30 cellular contexts compared by ENCODE assay signal in the genomic region with DNA sequence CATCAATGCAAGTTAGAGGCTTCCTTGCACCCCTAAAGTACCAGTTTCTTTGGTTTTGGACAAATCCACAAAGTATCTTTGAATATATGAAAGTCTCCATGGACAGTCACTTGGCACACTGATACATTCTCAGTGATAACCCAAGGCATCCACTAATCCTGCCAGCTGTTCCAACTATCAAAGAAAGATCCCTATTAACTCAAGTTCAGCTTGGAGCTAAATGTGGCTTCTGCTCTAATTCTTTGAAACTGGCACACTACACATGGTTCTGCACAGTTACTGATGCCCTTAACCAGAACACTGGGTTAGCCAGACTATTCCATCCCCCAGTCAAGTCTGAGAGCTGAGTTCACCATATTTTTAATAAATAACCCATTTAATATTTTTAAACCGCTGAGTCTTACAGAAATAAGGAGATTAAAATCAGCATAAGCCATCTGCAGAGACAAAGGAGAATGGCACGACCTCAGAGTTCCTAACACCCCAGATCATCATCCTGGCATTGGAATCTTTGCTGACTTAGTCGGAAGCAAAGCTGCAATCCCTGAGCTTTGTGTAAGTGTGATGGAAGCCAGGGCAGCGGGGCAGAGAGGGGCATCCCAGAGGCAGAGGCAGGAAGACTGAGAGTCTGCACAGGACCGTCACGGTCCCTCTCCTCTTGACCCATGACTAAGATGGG. TPM values are rescaled to one million over a fixed set of nuclear protein-coding genes. Genes with fewer than 3 reads are reported as not detected.
"Had no signal": no experiment of that assay in that cellular context is flagged by ENCODE, and none has a peak within 500 bp of the region (broad histone marks: within the 10 kb centered on the region; RNA-seq: fewer than 3 reads in every experiment).

No MANE protein-coding gene starts in this region.

- ATAC-seq: activated CD8-positive, alpha-beta memory T cell treated with anti-CD3 and anti-CD28 coated beads, Interleukin-2, amount 10 ng/mL, durations not matched to agents 7 days and 5 days; activated CD8-positive, alpha-beta T cell treated with anti-CD3 and anti-CD28 coated beads for 36 hours; effector memory CD8-positive, alpha-beta T cell; esophagus mucosa; heart left ventricle; left lobe of liver; lower lobe of right lung; T-helper 17 cell; upper lobe of right lung had no signal

- H3K4me1 ChIP-seq: breast epithelium, colonic mucosa, lower lobe of right lung, thyroid gland, upper lobe of right lung had no signal

- H3K4me3 ChIP-seq: breast epithelium, colonic mucosa, dorsolateral prefrontal cortex, heart left ventricle, lower lobe of right lung, thyroid gland, upper lobe of right lung had no signal

- DNase-seq: activated CD4-positive, alpha-beta T cell treated with anti-CD3 and anti-CD28 coated beads for 48 hours; activated CD4-positive, CD25-positive, alpha-beta regulatory T cell; activated CD8-positive, alpha-beta memory T cell treated with anti-CD3 and anti-CD28 coated beads, Interleukin-2, amount 10 ng/mL, durations not matched to agents 7 days and 5 days; activated CD8-positive, alpha-beta T cell treated with anti-CD3 and anti-CD28 coated beads for 36 hours; activated gamma-delta T cell treated with Interleukin-2 at 50 U/mL for 16 hours; activated T-cell treated with anti-CD3 and anti-CD28 coated beads for 4 hours; amniotic stem cell; colonic mucosa; effector memory CD8-positive, alpha-beta T cell; foreskin melanocyte; heart left ventricle; lower lobe of right lung; retina; stimulated activated CD4-positive, alpha-beta T cell treated with anti-CD3 and anti-CD28 coated beads, Interleukin-1b, Interleukin-23, amount 100 ng/mL, for 48 hours; substantia nigra; T-helper 17 cell; thyroid gland; upper lobe of right lung had no signal

- H3K27me3 Mint-ChIP-seq: activated CD8-positive, alpha-beta memory T cell treated with anti-CD3 and anti-CD28 coated beads, Interleukin-2, amount 10 ng/mL, durations not matched to agents 7 days and 5 days; activated CD8-positive, alpha-beta T cell treated with anti-CD3 and anti-CD28 coated beads for 36 hours; activated naive CD8-positive, alpha-beta T cell; stimulated activated naive CD8-positive, alpha-beta T cell treated with anti-CD3 and anti-CD28 coated beads, Interleukin-15, Interleukin-2, amounts not matched to agents 100 ng/mL and 50 ng/mL, for 24 hours; T-helper 17 cell had no signal

- H3K27me3 ChIP-seq: breast epithelium, colonic mucosa, dorsolateral prefrontal cortex, heart left ventricle, thyroid gland, upper lobe of right lung had no signal

- H3K27ac ChIP-seq: breast epithelium, colonic mucosa, dorsolateral prefrontal cortex, heart left ventricle, lower lobe of right lung, thyroid gland, upper lobe of right lung had no signal

- H3K36me3 ChIP-seq: breast epithelium, colonic mucosa, heart left ventricle, lower lobe of right lung, thyroid gland, upper lobe of right lung had no signal

- H3K4me1 Mint-ChIP-seq: activated CD8-positive, alpha-beta memory T cell treated with anti-CD3 and anti-CD28 coated beads, Interleukin-2, amount 10 ng/mL, durations not matched to agents 7 days and 5 days; central memory CD8-positive, alpha-beta T cell had no signal

- H3K27ac Mint-ChIP-seq: activated CD8-positive, alpha-beta memory T cell treated with anti-CD3 and anti-CD28 coated beads, Interleukin-2, amount 10 ng/mL, durations not matched to agents 7 days and 5 days; activated CD8-positive, alpha-beta T cell treated with anti-CD3 and anti-CD28 coated beads for 36 hours; activated naive CD8-positive, alpha-beta T cell; effector memory CD8-positive, alpha-beta T cell; nephron; stimulated activated naive CD8-positive, alpha-beta T cell treated with anti-CD3 and anti-CD28 coated beads, Interleukin-15, Interleukin-2, amounts not matched to agents 100 ng/mL and 50 ng/mL, for 24 hours; T-helper 17 cell had no signal

- H3K9me3 ChIP-seq: colonic mucosa, thyroid gland had no signal

- H3K4me3 Mint-ChIP-seq: activated CD8-positive, alpha-beta memory T cell treated with anti-CD3 and anti-CD28 coated beads, Interleukin-2, amount 10 ng/mL, durations not matched to agents 7 days and 5 days; activated CD8-positive, alpha-beta T cell treated with anti-CD3 and anti-CD28 coated beads for 36 hours; activated naive CD8-positive, alpha-beta T cell; central memory CD8-positive, alpha-beta T cell; effector memory CD8-positive, alpha-beta T cell; nephron; stimulated activated naive CD8-positive, alpha-beta T cell treated with anti-CD3 and anti-CD28 coated beads, Interleukin-15, Interleukin-2, amounts not matched to agents 100 ng/mL and 50 ng/mL, for 24 hours; T-helper 17 cell had no signal

RNA-seq across cellular contexts. Expression of gene CACNG1, which starts 6.3 kb away (rescaled TPM):
- total RNA-seq: activated CD8-positive, alpha-beta memory T cell treated with anti-CD3 and anti-CD28 coated beads, Interleukin-2, amount 10 ng/mL, durations not matched to agents 7 days and 5 days; activated CD8-positive, alpha-beta T cell treated with anti-CD3 and anti-CD28 coated beads for 36 hours; breast epithelium; colonic mucosa; endothelial cell of umbilical vein; esophagus mucosa; heart left ventricle; left lobe of liver; lower lobe of right lung; mesenteric fat pad; SK-MEL-5; T-helper 17 cell; thyroid gland; upper lobe of right lung had no signal
- polyA plus RNA-seq: endothelial cell of umbilical vein, heart left ventricle, keratinocyte had no signal
